Comparison of ENCODE assay signal across 8 cellular contexts in genomic region chr2:121080013-121080772, GRCh38.
A peak's percentile ranks its signal among the peaks of the same experiment; 100 is the strongest.
DNase-seq lines count a peak whose midpoint lies in the region; ATAC-seq and TF ChIP-seq lines count a peak whose summit lies in the region.

No MANE protein-coding gene starts in this region.

- H3K27me3 Mint-ChIP-seq in T-helper 2 cell treated with Interferon-gamma antibody and Interleukin-4, amounts not matched to agents 5 μg/mL and 100 μg/mL, for 36 hours (ENCODE audit: low read depth), result peaks cover 15% of the 10 kb centered on the region

- no peaks in the 10 kb centered on the region for H3K27me3 ChIP-seq in mammary epithelial cell (ENCODE audit: insufficient read depth, low read length)

- H3K79me2 ChIP-seq in mammary epithelial cell (ENCODE audit: insufficient read depth, low read length), result no peaks in the 10 kb centered on the region

- no peak overlapping the region for H3K27ac ChIP-seq in mammary epithelial cell (ENCODE audit: insufficient read depth, low read depth, low read length)

- peaks cover 2% of the 10 kb centered on the region for H3K4me1 Mint-ChIP-seq in T-helper 2 cell treated with Interferon-gamma antibody and Interleukin-4, amounts not matched to agents 5 μg/mL and 100 μg/mL, for 36 hours (ENCODE audit: low read depth)

- H3K4me3 Mint-ChIP-seq in T-helper 2 cell treated with Interferon-gamma antibody and Interleukin-4, amounts not matched to agents 5 μg/mL and 100 μg/mL, for 36 hours, result no peak overlapping the region

- H3K36me3 ChIP-seq in mammary epithelial cell (ENCODE audit: insufficient read depth, low read length), result no peaks in the 10 kb centered on the region

- intact Hi-C loops in mammary epithelial cell (cut with micrococcal nuclease), result loop anchor here (1.0 to 10.0 kb wide), 2 partner anchors 385 to 635 kb away; no protein-coding TSS in a partner anchor

- BruUV-seq in mammary epithelial cell (replicated peaks; lab: Mats Ljungman, UMichigan), result no TSS peak

- in situ Hi-C loops in mammary epithelial cell (cut with MboI; ENCODE audit: low sequenced_read_pairs in 2 of 2), result loop anchor here (25.0 kb wide), 1 partner anchor 632 kb away; no protein-coding TSS in a partner anchor

- TF ChIP-seq CTCF in mammary epithelial cell (conservative IDR thresholded peaks at IDR 0.05 in 1 of 2, IDR thresholded peaks at IDR 0.05 in 1 of 2; ENCODE audit: extremely low read depth in 1 of 2, insufficient read depth in 1 of 2, low read depth in 1 of 2, low read length in 2 of 2), result peak; percentile 83 to 88

- DNase-seq in DMS153 treated with DMSO at 0.1 percent for 48 hours (lab: John Stamatoyannopoulos, UW; ENCODE audit: unreplicated experiment) (peak; percentile 49), DMS153 (lab: John Stamatoyannopoulos, UW) (no peak), LoVo (ENCODE audit: low spot score) (peak; percentile 47), mammary epithelial cell (no peak), left kidney (ENCODE audit: low read depth, low spot score) (peak; percentile 86)
- peak; percentile 16 for DNase-seq in T-helper 2 cell treated with Interferon-gamma antibody and Interleukin-4, amounts not matched to agents 5 μg/mL and 100 μg/mL, for 36 hours (ENCODE audit: low spot score)
- DNase-seq in stimulated activated CD8-positive, alpha-beta memory T cell treated with anti-CD3 and anti-CD28 coated beads, Interleukin-15, amount 100 ng/mL, for 24 hours (ENCODE audit: low read depth), result peak; percentile 16

- no peaks in the 10 kb centered on the region for H3K9me3 ChIP-seq in mammary epithelial cell (replicated peaks; ENCODE audit: insufficient read depth, low read length)

- no peak overlapping the region for H3K4me3 ChIP-seq in mammary epithelial cell (replicated peaks in 1 of 3; ENCODE audit: insufficient read depth in 1 of 3, low read depth in 2 of 3, low read length in 3 of 3)

- H4K20me1 ChIP-seq in mammary epithelial cell (ENCODE audit: insufficient read depth, low read length), result no peaks in the 10 kb centered on the region

- no peaks in the 10 kb centered on the region for H3K9me3 Mint-ChIP-seq in T-helper 2 cell treated with Interferon-gamma antibody and Interleukin-4, amounts not matched to agents 5 μg/mL and 100 μg/mL, for 36 hours

- WGBS in mammary epithelial cell (ENCODE audit: low coverage, missing lambda C conversion rate), result 15% methylated on average over 8 of the region's 8 CpGs

- H3K27ac Mint-ChIP-seq in T-helper 2 cell treated with Interferon-gamma antibody and Interleukin-4, amounts not matched to agents 5 μg/mL and 100 μg/mL, for 36 hours, result no peak overlapping the region

- no peak overlapping the region for H3K9ac ChIP-seq in mammary epithelial cell (ENCODE audit: insufficient read depth, low read length)

- no peak overlapping the region for H3K4me2 ChIP-seq in mammary epithelial cell (ENCODE audit: insufficient read depth, low read depth, low read length)

- H3K4me1 ChIP-seq in mammary epithelial cell (ENCODE audit: insufficient read depth, low read length), result peaks cover 9% of the 10 kb centered on the region

- no peak overlapping the region for H2AFZ ChIP-seq in mammary epithelial cell (ENCODE audit: low read depth, low read length)

- no peak for ATAC-seq in HG02938 (IDR thresholded peaks at IDR 0.05; ENCODE audit: unreplicated experiment)

- no peaks in the 10 kb centered on the region for H3K36me3 Mint-ChIP-seq in T-helper 2 cell treated with Interferon-gamma antibody and Interleukin-4, amounts not matched to agents 5 μg/mL and 100 μg/mL, for 36 hours (ENCODE audit: low read depth)

- CTCF ChIA-PET in mammary epithelial cell (lab: Charles Lee; ENCODE audit: low non-redundant PET), result interaction anchor here (0.5 to 0.7 kb wide), 3 partner anchors 276 to 841 kb away, joined by 3 to 7 read pairs (median 3); no protein-coding TSS in a partner anchor

- dilution Hi-C loops in mammary epithelial cell (cut with HindIII; ENCODE audit: low sequenced_read_pairs), result loop anchor here (25.0 kb wide), 1 partner anchor 232 kb away; no protein-coding TSS in a partner anchor

Comparison
In these comparisons a context has a peak if more than half of its experiments do, and no peak if none do; other contexts are left out.
1. DNase-seq: peak in DMS153 treated with DMSO at 0.1 percent for 48 hours (single experiment), LoVo (single experiment), T-helper 2 cell treated with Interferon-gamma antibody and Interleukin-4, amounts not matched to agents 5 μg/mL and 100 μg/mL, for 36 hours (single experiment), left kidney (single experiment) and stimulated activated CD8-positive, alpha-beta memory T cell treated with anti-CD3 and anti-CD28 coated beads, Interleukin-15, amount 100 ng/mL, for 24 hours (single experiment); none in DMS153 (single experiment) and mammary epithelial cell (single experiment).